9 cellular contexts compared by ENCODE assay signal in the genomic region with DNA sequence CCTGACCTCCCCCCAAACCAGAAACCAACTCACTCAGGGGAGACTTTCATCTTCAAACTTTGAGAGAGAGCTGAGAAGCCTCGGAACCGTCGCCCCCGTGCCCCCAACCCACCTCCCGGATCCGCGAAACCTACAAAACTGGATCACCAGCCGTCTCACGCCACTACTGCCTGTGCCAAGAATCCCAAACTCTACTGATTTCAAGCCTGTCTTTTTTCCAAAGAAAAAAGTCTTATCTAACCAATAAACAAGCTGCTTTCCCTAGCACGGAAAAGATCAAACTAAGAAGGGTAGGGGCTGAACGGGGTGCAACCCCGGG. TPM values are rescaled to one million over a fixed set of nuclear protein-coding genes. Genes with fewer than 3 reads are reported as not detected.
DNase-seq lines count a peak whose midpoint lies in the region; ATAC-seq and TF ChIP-seq lines count a peak whose summit lies in the region.
"Had no signal": no experiment of that assay in that cellular context is flagged by ENCODE, and none has a peak within 500 bp of the region (broad histone marks: within the 10 kb centered on the region; RNA-seq: fewer than 3 reads in every experiment).

No MANE protein-coding gene starts in this region.

- peak in 1 of 7 experiments; percentile 50 for DNase-seq in CD8-positive, alpha-beta T cell
- DNase-seq in Panc1 (ENCODE audit: low read depth, low spot score) (no peak), endodermal cell (no peak), osteocyte (ENCODE audit: extremely low spot score, unreplicated experiment) (no peak), NCI-H2107 treated with DMSO at 0.1 percent for 48 hours (lab: John Stamatoyannopoulos, UW; ENCODE audit: unreplicated experiment) (no peak), left colon (no peak), NAMALWA (ENCODE audit: low spot score) (no peak), NCI-H1417 (lab: John Stamatoyannopoulos, UW) (no peak)

- H3K4me3 ChIP-seq in CD8-positive, alpha-beta T cell (ENCODE audit: low read depth, low read length): peak overlapping the region; percentile 59
- peak overlapping the region; percentile 57 to 58 for H3K4me3 ChIP-seq in Panc1 (ENCODE audit: low read depth in 2 of 2, low read length in 2 of 2)
- no peak overlapping the region for H3K4me3 ChIP-seq in endodermal cell (ENCODE audit: low read length)

- H3K9ac ChIP-seq in endodermal cell (ENCODE audit: extremely low read depth, low read length, poor library complexity, severe bottlenecking): peak overlapping the region; percentile 81

- H3K4me1 ChIP-seq in CD8-positive, alpha-beta T cell (ENCODE audit: insufficient read depth, low read length): peaks cover 43% of the 10 kb centered on the region
- H3K4me1 ChIP-seq in Panc1 (ENCODE audit: control insufficient read depth, insufficient read depth, low read length): peaks cover 3% of the 10 kb centered on the region; the same call in 1 of the 2 replicates
- peaks cover 13% of the 10 kb centered on the region for H3K4me1 ChIP-seq in endodermal cell (ENCODE audit: control insufficient read depth, insufficient read depth, low read length)

- 0% methylated on average over 6 to 12 of the region's 12 CpGs for WGBS in endodermal cell (ENCODE audit: insufficient coverage in 1 of 2, insufficient read length in 1 of 2), 2 experiments

- H3K27ac Mint-ChIP-seq in CD8-positive, alpha-beta T cell: peak overlapping the region; percentile 87
- H3K27ac Mint-ChIP-seq in endodermal cell (peak overlapping the region; percentile 91), osteocyte (ENCODE audit: unreplicated experiment) (peak overlapping the region; percentile 50)

- H3K9me3 Mint-ChIP-seq in CD8-positive, alpha-beta T cell: no peaks in the 10 kb centered on the region
- H3K9me3 Mint-ChIP-seq in endodermal cell: no peaks in the 10 kb centered on the region
- no peaks in the 10 kb centered on the region for H3K9me3 Mint-ChIP-seq in osteocyte (ENCODE audit: unreplicated experiment)

- H3K27me3 Mint-ChIP-seq in CD8-positive, alpha-beta T cell (ENCODE audit: low read depth): no peaks in the 10 kb centered on the region
- H3K27me3 Mint-ChIP-seq in endodermal cell (ENCODE audit: insufficient read depth) (peaks cover 1% of the 10 kb centered on the region), osteocyte (ENCODE audit: unreplicated experiment) (no peaks in the 10 kb centered on the region)

- peaks cover 26% of the 10 kb centered on the region for H3K4me1 Mint-ChIP-seq in CD8-positive, alpha-beta T cell (ENCODE audit: low read depth)
- peaks cover 9% of the 10 kb centered on the region for H3K4me1 Mint-ChIP-seq in endodermal cell
- peaks cover 28% of the 10 kb centered on the region for H3K4me1 Mint-ChIP-seq in osteocyte (ENCODE audit: unreplicated experiment)

- TF ChIP-seq CTCF in CD8-positive, alpha-beta T cell (IDR thresholded peaks at IDR 0.05): no peak
- TF ChIP-seq CTCF in Panc1 (IDR thresholded peaks at IDR 0.05) (no peak), endodermal cell (conservative IDR thresholded peaks at IDR 0.05) (no peak), osteocyte (IDR thresholded peaks at IDR 0.05) (no peak)

- POLR2A ChIA-PET in CD8-positive, alpha-beta T cell (lab: Charles Lee): interaction anchor here (1.2 kb wide), 1 partner anchor 10 kb away, joined by 3 read pairs; no protein-coding TSS in a partner anchor
- POLR2A ChIA-PET in Panc1 (lab: Charles Lee): no interaction called here

- intact Hi-C loops in CD8-positive, alpha-beta T cell (cut with DNase I, micrococcal nuclease): loop anchor here (5.0 to 10.0 kb wide), 3 partner anchors 145 to 235 kb away; no protein-coding TSS in a partner anchor
- intact Hi-C loops in Panc1 (cut with micrococcal nuclease; ENCODE audit: unreplicated experiment) (loop anchor here (5.0 kb wide), 2 partner anchors 262 to 282 kb away; no protein-coding TSS in a partner anchor), left colon (cut with DNase I, micrococcal nuclease) (loop anchor here in 1 of 2 donors (10.0 kb wide), 1 partner anchor 265 kb away; no protein-coding TSS in a partner anchor)

- CTCF ChIA-PET in CD8-positive, alpha-beta T cell (lab: Charles Lee): no interaction called here
- CTCF ChIA-PET in Panc1 (lab: Charles Lee): interaction anchor here (0.6 kb wide), 1 partner anchor 491 kb away, joined by 4 read pairs; no protein-coding TSS in a partner anchor

- BruUV-seq in Panc1 (replicated peaks; lab: Mats Ljungman, UMichigan): no TSS peak

- no peak overlapping the region for H3K27ac ChIP-seq in CD8-positive, alpha-beta T cell (ENCODE audit: low read depth, low read length)
- H3K27ac ChIP-seq in Panc1 (ENCODE audit: low read length) (no peak overlapping the region), endodermal cell (ENCODE audit: low read depth, low read length) (peak overlapping the region; percentile 78)
- H3K27ac ChIP-seq: HL-60 had no signal

- peaks cover 4% of the 10 kb centered on the region for H3K36me3 Mint-ChIP-seq in CD8-positive, alpha-beta T cell
- no peaks in the 10 kb centered on the region for H3K36me3 Mint-ChIP-seq in endodermal cell (ENCODE audit: low read depth)
- H3K36me3 Mint-ChIP-seq in osteocyte (ENCODE audit: unreplicated experiment): no peaks in the 10 kb centered on the region

- H3K9me3 ChIP-seq in CD8-positive, alpha-beta T cell (ENCODE audit: low read length): no peaks in the 10 kb centered on the region
- H3K9me3 ChIP-seq in Panc1 (ENCODE audit: control insufficient read depth, insufficient read depth, low read depth, low read length) (no peaks in the 10 kb centered on the region), endodermal cell (ENCODE audit: control insufficient read depth, low read length) (no peaks in the 10 kb centered on the region)

- in situ Hi-C loops in Panc1 (cut with HindIII; ENCODE audit: low pct_unique_long_range_greater_than_20kb, low sequenced_read_pairs): no loop called here

- H3K36me3 ChIP-seq in CD8-positive, alpha-beta T cell (ENCODE audit: insufficient read depth, low read length): no peaks in the 10 kb centered on the region
- H3K36me3 ChIP-seq in Panc1 (ENCODE audit: control insufficient read depth, insufficient read depth, low read length): peaks cover 8% of the 10 kb centered on the region; the same call in 1 of the 2 replicates
- H3K36me3 ChIP-seq in endodermal cell (ENCODE audit: control insufficient read depth, insufficient read depth, low read length): peaks cover 17% of the 10 kb centered on the region

- H3K27me3 ChIP-seq in CD8-positive, alpha-beta T cell (ENCODE audit: insufficient read depth, low read length): no peaks in the 10 kb centered on the region
- H3K27me3 ChIP-seq in Panc1 (ENCODE audit: control insufficient read depth, insufficient read depth, low read length) (no peaks in the 10 kb centered on the region), endodermal cell (ENCODE audit: control insufficient read depth, insufficient read depth, low read length, poor library complexity, severe bottlenecking) (no peaks in the 10 kb centered on the region)

- ATAC-seq in CD8-positive, alpha-beta T cell: no peak
- ATAC-seq in Panc1 (no peak), left colon (no peak)

- no peak overlapping the region for H3K4me3 Mint-ChIP-seq in CD8-positive, alpha-beta T cell
- H3K4me3 Mint-ChIP-seq in endodermal cell (no peak overlapping the region), osteocyte (ENCODE audit: unreplicated experiment) (no peak overlapping the region)

RNA-seq across cellular contexts. Expression of a gene that starts 2.0 kb away (rescaled TPM):
- 10 to 100 TPM; 15.8 to 20.9 TPM for total RNA-seq in CD8-positive, alpha-beta T cell
- total RNA-seq in Panc1 (2021; ENCODE audit: unreplicated experiment): 2.4 TPM
- polyA plus RNA-seq in Panc1 (2012; ENCODE audit: insufficient read length): 2.0 TPM
- total RNA-seq in endodermal cell: 10 to 100 TPM; 40.1 to 53.2 TPM
- polyA plus RNA-seq in endodermal cell (2013, experiment 1 of 2): 74.8 TPM
- 73.2 TPM for polyA plus RNA-seq in endodermal cell (2013, experiment 2 of 2)
- total RNA-seq in osteocyte: 16.6 and 17.0 TPM in 2 replicates
- 10 to 100 TPM; 27.0 to 46.5 TPM for total RNA-seq in left colon
